16 cellular contexts compared by ENCODE assay signal in genomic region chr1:199901341-199901740, GRCh38.
DNase-seq lines count a peak whose midpoint lies in the region; ATAC-seq and TF ChIP-seq lines count a peak whose summit lies in the region.
"Had no signal": no experiment of that assay in that cellular context is flagged by ENCODE, and none has a peak within 500 bp of the region (broad histone marks: within the 10 kb centered on the region; RNA-seq: fewer than 3 reads in every experiment).

No MANE protein-coding gene starts in this region.

- H3K36me3 ChIP-seq in HEK293 (ENCODE audit: control insufficient read depth in 2 of 2, insufficient read depth in 1 of 2, low read length in 2 of 2): no peaks in the 10 kb centered on the region; a peak in 1 of 3 replicates
- H3K36me3 ChIP-seq: BLaER1 treated with 17β-estradiol and CSF1 and Interleukin-3, amounts not matched to agents 10 nM and 100 nM had no signal

- POLR2A ChIA-PET in HEK293 (lab: Yijun Ruan, JAX): no interaction called here

- H3K4me1 Mint-ChIP-seq in nephron: peaks cover 5% of the 10 kb centered on the region
- H3K4me1 Mint-ChIP-seq: B cell had no signal

- peak overlapping the region in 2 of 3 experiments; percentile 35 to 36 for H3K27ac Mint-ChIP-seq in nephron
- H3K27ac Mint-ChIP-seq: B cell; CD4-positive, alpha-beta T cell; CD8-positive, alpha-beta T cell had no signal

- CTCF ChIA-PET in HEK293 (lab: Yijun Ruan, JAX): no interaction called here

- H3K27me3 Mint-ChIP-seq in nephron (ENCODE audit: low read depth): no peaks in the 10 kb centered on the region

- no peaks in the 10 kb centered on the region for H3K9me3 ChIP-seq in HEK293 (ENCODE audit: control insufficient read depth, insufficient read depth, low read depth, low read length)
- H3K9me3 ChIP-seq: A549, Caco-2 had no signal

- H3K9me3 Mint-ChIP-seq in nephron: peaks cover 14% of the 10 kb centered on the region
- H3K9me3 Mint-ChIP-seq: CD8-positive, alpha-beta T cell had no signal

- TF ChIP-seq CTCF in HEK293 (tag by site-specific recombination; IDR thresholded peaks at IDR 0.05) (no peak), nephron (IDR thresholded peaks at IDR 0.05; ENCODE audit: unreplicated experiment in 3 of 3) (no peak), coronary artery (IDR thresholded peaks at IDR 0.05) (no peak)

- DNase-seq in M059J (ENCODE audit: low read depth): peak; percentile 29
- DNase-seq in coronary artery (ENCODE audit: low spot score): no peak
- DNase-seq: AML-193; Caco-2; Calu3; CD4-positive, alpha-beta T cell; CD8-positive, alpha-beta T cell; DMS79 treated with DMSO at 0.1 percent for 48 hours; GF-D8 had no signal

- H3K36me3 Mint-ChIP-seq in nephron (ENCODE audit: low read depth): peaks cover 3% of the 10 kb centered on the region
- H3K36me3 Mint-ChIP-seq: CD8-positive, alpha-beta T cell had no signal

- no peak overlapping the region for H3K27ac ChIP-seq in HEK293 (ENCODE audit: extremely low read depth, low read depth, low read length)
- no peak overlapping the region for H3K27ac ChIP-seq in coronary artery
- H3K27ac ChIP-seq: 22Rv1; A549; BLaER1 treated with 17β-estradiol and CSF1 and Interleukin-3, amounts not matched to agents 10 nM and 100 nM had no signal

- no peak overlapping the region for H3K4me3 Mint-ChIP-seq in nephron
- H3K4me3 Mint-ChIP-seq: B cell; CD4-positive, alpha-beta T cell; CD8-positive, alpha-beta T cell had no signal

- ATAC-seq in GM21723 (IDR thresholded peaks at IDR 0.05; ENCODE audit: unreplicated experiment): no peak
- ATAC-seq: A549; CD8-positive, alpha-beta T cell had no signal

- no peaks in the 10 kb centered on the region for H3K4me1 ChIP-seq in HEK293 (ENCODE audit: control insufficient read depth, insufficient read depth, low read length)
- H3K4me1 ChIP-seq: BLaER1 treated with 17β-estradiol and CSF1 and Interleukin-3, amounts not matched to agents 10 nM and 100 nM; Caco-2 had no signal

- H3K4me3 ChIP-seq in HEK293 (ENCODE audit: low read depth, low read length): no peak overlapping the region
- H3K4me3 ChIP-seq in coronary artery: no peak overlapping the region
- H3K4me3 ChIP-seq: A549; BLaER1 treated with 17β-estradiol and CSF1 and Interleukin-3, amounts not matched to agents 10 nM and 100 nM had no signal

TF ChIP-seq in HEK293, 187 proteins besides CTCF, POLR2A, EP300 and RAD21:
- TF ChIP-seq ZNF18 (tag by site-specific recombination; IDR thresholded peaks at IDR 0.05): no peak
- TF ChIP-seq SETDB1 (IDR thresholded peaks at IDR 0.05; ENCODE audit: insufficient read length, low read length): peak; percentile 50
- no peak for TF ChIP-seq ZNF768 (tag by site-specific recombination; IDR thresholded peaks at IDR 0.05)
- no peak for TF ChIP-seq PRDM2 (tag by site-specific recombination; IDR thresholded peaks at IDR 0.05; ENCODE audit: borderline replicate concordance)
- no peak for TF ChIP-seq REST (tag by site-specific recombination; IDR thresholded peaks at IDR 0.05)
